ENCODE assay signal across 8 cellular contexts in genomic region chr13:20231839-20232555, GRCh38. TPM values are rescaled to one million over a fixed set of nuclear protein-coding genes. Genes with fewer than 3 reads are reported as not detected.
A peak's percentile ranks its signal among the peaks of the same experiment; 100 is the strongest.
DNase-seq lines count a peak whose midpoint lies in the region; ATAC-seq and TF ChIP-seq lines count a peak whose summit lies in the region.

GJB6 (minus strand) TSS chr13:20232319; CDS start chr13:20223480, 8,839 bp downstream.

- peak within 1 kb of the TSS; percentile 51 to 96 (median 90) for H3K27ac Mint-ChIP-seq in naive thymus-derived CD8-positive, alpha-beta T cell

- H3K27ac ChIP-seq in RWPE2 (ENCODE audit: poor library complexity, severe bottlenecking) (no peak within 1 kb of the TSS), dorsolateral prefrontal cortex (peak within 1 kb of the TSS in 32 of 59 donors; percentile 17 to 82 (median 46))

- DNase-seq in COR-L47 (lab: John Stamatoyannopoulos, UW) (peak; percentile 3), RWPE2 (ENCODE audit: low spot score) (no peak), dorsolateral prefrontal cortex (no peak), MV-4-11 (lab: John Stamatoyannopoulos, UW) (no peak), NCI-H1092 (lab: John Stamatoyannopoulos, UW) (no peak), cerebellum (ENCODE audit: low spot score) (no peak)
- peak in 9 of 10 donors; percentile 19 to 68 (median 39) for DNase-seq in naive thymus-derived CD8-positive, alpha-beta T cell

- no peaks in the 10 kb centered on the region for H3K9me3 ChIP-seq in RWPE2 (ENCODE audit: severe bottlenecking)

- H3K4me1 ChIP-seq in RWPE2 (ENCODE audit: insufficient read depth, poor library complexity, severe bottlenecking): no peaks in the 10 kb centered on the region

- H3K9me3 Mint-ChIP-seq in naive thymus-derived CD8-positive, alpha-beta T cell: no peaks in the 10 kb centered on the region

- peaks cover 10 to 20% (median 17%) of the 10 kb centered on the region in 4 donors for H3K4me1 Mint-ChIP-seq in naive thymus-derived CD8-positive, alpha-beta T cell

- H3K36me3 Mint-ChIP-seq in naive thymus-derived CD8-positive, alpha-beta T cell: peaks cover 0 to 2% (median 0%) of the 10 kb centered on the region in 3 donors

- peak within 1 kb of the TSS; percentile 82 to 94 (median 90) for H3K4me3 Mint-ChIP-seq in naive thymus-derived CD8-positive, alpha-beta T cell

- H3K4me3 ChIP-seq in RWPE2 (ENCODE audit: severe bottlenecking) (peak within 1 kb of the TSS; percentile 32), dorsolateral prefrontal cortex (peak within 1 kb of the TSS in 58 of 59 donors; percentile 10 to 62 (median 44))

- no peak for TF ChIP-seq CTCF in RWPE2 (IDR thresholded peaks at IDR 0.05; ENCODE audit: poor library complexity, severe bottlenecking)
- no peak for TF ChIP-seq CTCF in dorsolateral prefrontal cortex (IDR thresholded peaks at IDR 0.05 in 54 of 56, conservative IDR thresholded peaks at IDR 0.05 in 2 of 56; ENCODE audit: low read depth in 1 of 56, partially characterized antibody in 56 of 56)

- H3K27me3 Mint-ChIP-seq in naive thymus-derived CD8-positive, alpha-beta T cell: peaks cover 0 to 32% (median 5%) of the 10 kb centered on the region in 5 donors

- H3K36me3 ChIP-seq in RWPE2 (ENCODE audit: low read depth): no peaks in the 10 kb centered on the region

- POLR2A ChIA-PET in naive thymus-derived CD8-positive, alpha-beta T cell (lab: Charles Lee): interaction anchor here (1.4 kb wide), 1 partner anchor 244 kb away, joined by 4 read pairs; no protein-coding TSS in a partner anchor

- intact Hi-C loops in dorsolateral prefrontal cortex (cut with DNase I): no loop called here

- H3K27me3 ChIP-seq in RWPE2 (ENCODE audit: insufficient read depth, poor library complexity, severe bottlenecking): peaks cover 3% of the 10 kb centered on the region
- peaks cover 0 to 54% (median 33%) of the 10 kb centered on the region in 45 donors for H3K27me3 ChIP-seq in dorsolateral prefrontal cortex

- peak; percentile 61 for ATAC-seq in RWPE2 (ENCODE audit: low read depth)
- ATAC-seq in naive thymus-derived CD8-positive, alpha-beta T cell: peak; percentile 76 to 79
- ATAC-seq in GM21737 (IDR thresholded peaks at IDR 0.05; ENCODE audit: unreplicated experiment): no peak

RNA-seq across cellular contexts. Expression of gene GJB6, which starts in this region (rescaled TPM):
- total RNA-seq in dorsolateral prefrontal cortex (100 to 1,000 TPM in 17 of 120 experiments, 10 to 100 TPM in 102, 1 to 10 TPM in 1; 9.8 to 193 (median 60.5) TPM), cerebellum (3.0 TPM)
- total RNA-seq in naive thymus-derived CD8-positive, alpha-beta T cell: 1 to 10 TPM; 4.1 to 4.9 TPM
- 1 to 10 TPM in 2 of 3 donors, under 1 TPM in 1; 0.84 to 4.9 (median 1.5) TPM for polyA plus RNA-seq in naive thymus-derived CD8-positive, alpha-beta T cell

Comparison
In these comparisons a context has a peak if more than half of its experiments do, and no peak if none do; other contexts are left out.
1. DNase-seq: peak in COR-L47 (single experiment) and naive thymus-derived CD8-positive, alpha-beta T cell (9 of 10); none in RWPE2 (single experiment), dorsolateral prefrontal cortex (0 of 10), MV-4-11 (single experiment), NCI-H1092 (single experiment) and cerebellum (single experiment).